Comparison of ENCODE assay signal across 1 cellular context in genomic region chr14:50792634-50793068, GRCh38.
TF ChIP-seq lines count a peak whose summit lies in the region.

No MANE protein-coding gene starts in this region.

TF ChIP-seq in SK-N-SH treated with all-trans-retinoic acid at 6 μM for 48 hours, 23 proteins besides CTCF, POLR2A, EP300 and RAD21 (continued from another document):
- TF ChIP-seq TSHZ2 (CRISPR knock-in tag; IDR thresholded peaks at IDR 0.05) (no peak), TCF4 (CRISPR knock-in tag; IDR thresholded peaks at IDR 0.05; ENCODE audit: borderline replicate concordance) (no peak), ZNF70 (CRISPR knock-in tag; IDR thresholded peaks at IDR 0.05) (no peak)
